ENCODE assay signal across 18 cellular contexts in genomic region chr5:173459225-173459624, GRCh38.
"Had no signal": no experiment of that assay in that cellular context is flagged by ENCODE, and none has a peak within 500 bp of the region (broad histone marks: within the 10 kb centered on the region; RNA-seq: fewer than 3 reads in every experiment).

No MANE protein-coding gene starts in this region.

- H3K4me1 ChIP-seq: left lung, thyroid gland had no signal

- H3K36me3 ChIP-seq: left lung, neutrophil, thyroid gland had no signal

- H3K27me3 ChIP-seq: body of pancreas, left lung, neutrophil, thyroid gland had no signal

- H3K27ac ChIP-seq: body of pancreas, left lung, neutrophil, thyroid gland had no signal

- H3K4me3 ChIP-seq: body of pancreas, left lung, mucosa of descending colon, thyroid gland had no signal

- DNase-seq: activated CD4-positive, alpha-beta T cell treated with anti-CD3 and anti-CD28 coated beads for 48 hours; activated CD4-positive, CD25-positive, alpha-beta regulatory T cell; activated CD8-positive, alpha-beta T cell treated with anti-CD3 and anti-CD28 coated beads, Interleukin-2, amount 10 ng/mL, durations not matched to agents 7 days and 5 days; activated naive CD4-positive, alpha-beta T cell treated with Interleukin-2 at 50 U/mL for 16 hours; activated T-cell treated with anti-CD3 and anti-CD28 coated beads, Interleukin-2, amount 50 U/mL, for 24 hours; body of pancreas; foreskin melanocyte; head of caudate nucleus; kidney; left lung; mucosa of descending colon; natural killer cell; retina; stimulated activated CD4-positive, alpha-beta T cell treated with anti-CD3 and anti-CD28 coated beads, Interleukin-2, amount 100 ng/mL, for 24 hours; stimulated activated naive CD4-positive, alpha-beta T cell treated with Interleukin-2 at 50 U/mL for 16 hours; T1000; thyroid gland had no signal

- ATAC-seq: activated CD8-positive, alpha-beta T cell treated with anti-CD3 and anti-CD28 coated beads, Interleukin-2, amount 10 ng/mL, durations not matched to agents 7 days and 5 days; body of pancreas; left lung; mucosa of descending colon; natural killer cell had no signal

- H3K9me3 ChIP-seq: body of pancreas, left lung, mucosa of descending colon, neutrophil, thyroid gland had no signal
